ENCODE assay signal across 24 cellular contexts in the genomic region with DNA sequence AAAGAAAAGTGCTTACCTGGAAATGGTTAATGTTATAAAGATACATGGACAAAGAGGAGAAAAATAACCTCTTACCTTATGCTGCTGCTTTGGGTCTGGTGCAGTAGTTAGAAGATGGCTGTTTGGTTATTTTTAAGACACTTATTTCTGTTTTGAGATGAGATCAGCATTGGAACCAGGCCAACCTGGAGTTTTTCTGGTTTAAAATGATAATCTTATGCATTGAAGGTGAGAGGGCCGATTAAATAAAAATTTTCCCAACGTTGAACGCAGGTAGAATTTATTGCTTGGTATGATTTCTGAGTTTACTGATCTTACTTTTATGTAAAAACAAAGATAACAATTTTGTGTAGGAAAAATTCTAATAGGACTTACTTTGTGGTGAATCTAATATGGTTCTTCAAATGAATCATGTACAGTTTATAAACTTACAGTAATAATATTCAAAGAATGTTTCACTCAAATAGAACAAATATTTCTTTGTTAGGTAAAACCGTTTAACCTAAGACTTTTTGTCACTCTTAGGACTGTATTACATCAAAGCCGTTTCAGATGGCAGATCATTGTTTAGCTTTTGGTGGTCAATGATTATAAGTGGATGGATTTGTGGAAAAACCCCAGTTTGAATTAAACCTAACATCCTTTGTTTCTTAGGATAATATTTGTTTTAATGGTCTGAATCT. TPM values are rescaled to one million over a fixed set of nuclear protein-coding genes. Genes with fewer than 3 reads are reported as not detected.
A peak's percentile ranks its signal among the peaks of the same experiment; 100 is the strongest.
DNase-seq lines count a peak whose midpoint lies in the region; ATAC-seq and TF ChIP-seq lines count a peak whose summit lies in the region.
"Had no signal": no experiment of that assay in that cellular context is flagged by ENCODE, and none has a peak within 500 bp of the region (broad histone marks: within the 10 kb centered on the region; RNA-seq: fewer than 3 reads in every experiment).

No MANE protein-coding gene starts in this region.

- no peak overlapping the region for H3K4me3 ChIP-seq in astrocyte of the spinal cord (ENCODE audit: low read depth, low read length)
- H3K4me3 ChIP-seq: SJSA1 had no signal

- peaks cover 6% of the 10 kb centered on the region for H3K9me3 Mint-ChIP-seq in activated T-helper 1 cell treated with anti-CD3 and anti-CD28 coated beads, Interleukin-12 subunit alpha, Interleukin-12 subunit beta, Interleukin-2, Interleukin-4 antibody, amounts not matched to agents 30 ng/mL and 10 ng/mL and 1 ng/mL, durations not matched to agents 14 hours and 24 hours and 36 hours
- no peaks in the 10 kb centered on the region for H3K9me3 Mint-ChIP-seq in activated T-helper 2 cell treated with anti-CD3 and anti-CD28 coated beads, Interferon-gamma antibody, Interleukin-2, Interleukin-4, amounts not matched to agents 10 μg/mL and 5 μg/mL and 100 μg/mL, durations not matched to agents 14 hours and 24 hours and 36 hours
- H3K9me3 Mint-ChIP-seq: effector memory CD8-positive, alpha-beta T cell had no signal

- intact Hi-C loops in activated T-helper 1 cell treated with anti-CD3 and anti-CD28 coated beads, Interleukin-12 subunit alpha, Interleukin-12 subunit beta, Interleukin-2, Interleukin-4 antibody, amounts not matched to agents 30 ng/mL and 10 ng/mL and 1 ng/mL, durations not matched to agents 14 hours and 24 hours and 36 hours (cut with micrococcal nuclease): no loop called here
- intact Hi-C loops in activated T-helper 2 cell treated with anti-CD3 and anti-CD28 coated beads, Interferon-gamma antibody, Interleukin-2, Interleukin-4, amounts not matched to agents 10 μg/mL and 5 μg/mL and 100 μg/mL, durations not matched to agents 14 hours and 24 hours and 36 hours (cut with micrococcal nuclease): no loop called here

- DNase-seq in ACHN (peak; percentile 54), HCEC 1CT (peak; percentile 26), astrocyte of the spinal cord (ENCODE audit: low read depth, low spot score) (peak; percentile 42), glomerular visceral epithelial cell (ENCODE audit: extremely low spot score) (peak; percentile 18), G401 (ENCODE audit: low spot score) (no peak)
- DNase-seq in activated T-helper 1 cell treated with anti-CD3 and anti-CD28 coated beads, Interleukin-12 subunit alpha, Interleukin-12 subunit beta, Interleukin-2, Interleukin-4 antibody, amounts not matched to agents 30 ng/mL and 10 ng/mL and 1 ng/mL, durations not matched to agents 14 hours and 24 hours and 36 hours (ENCODE audit: low spot score): no peak
- DNase-seq in activated T-helper 2 cell treated with anti-CD3 and anti-CD28 coated beads, Interferon-gamma antibody, Interleukin-2, Interleukin-4, amounts not matched to agents 10 μg/mL and 5 μg/mL and 100 μg/mL, durations not matched to agents 14 hours and 24 hours and 36 hours (ENCODE audit: low spot score): no peak
- DNase-seq: activated CD4-positive, alpha-beta T cell treated with anti-CD3 and anti-CD28 coated beads for 48 hours; activated CD8-positive, alpha-beta memory T cell treated with anti-CD3 and anti-CD28 coated beads, Interleukin-2, amount 10 ng/mL, durations not matched to agents 7 days and 5 days; aorta; C1 segment of cervical spinal cord; effector memory CD8-positive, alpha-beta T cell; GDM1; head of caudate nucleus; MV-4-11; NCI-H187; NCI-H2227 treated with DMSO at 0.1 percent for 48 hours; NCI-H774; PC-3; posterior cingulate gyrus; T-helper 17 cell had no signal

- TF ChIP-seq CTCF in astrocyte of the spinal cord (IDR thresholded peaks at IDR 0.05; ENCODE audit: low read depth, low read length): no peak

- H3K4me3 Mint-ChIP-seq in activated T-helper 1 cell treated with anti-CD3 and anti-CD28 coated beads, Interleukin-12 subunit alpha, Interleukin-12 subunit beta, Interleukin-2, Interleukin-4 antibody, amounts not matched to agents 30 ng/mL and 10 ng/mL and 1 ng/mL, durations not matched to agents 14 hours and 24 hours and 36 hours: no peak overlapping the region
- H3K4me3 Mint-ChIP-seq in activated T-helper 2 cell treated with anti-CD3 and anti-CD28 coated beads, Interferon-gamma antibody, Interleukin-2, Interleukin-4, amounts not matched to agents 10 μg/mL and 5 μg/mL and 100 μg/mL, durations not matched to agents 14 hours and 24 hours and 36 hours (ENCODE audit: low read depth): no peak overlapping the region
- H3K4me3 Mint-ChIP-seq: activated CD8-positive, alpha-beta memory T cell treated with anti-CD3 and anti-CD28 coated beads, Interleukin-2, amount 10 ng/mL, durations not matched to agents 7 days and 5 days; effector memory CD8-positive, alpha-beta T cell; T-helper 17 cell had no signal

- H3K4me1 Mint-ChIP-seq in activated T-helper 1 cell treated with anti-CD3 and anti-CD28 coated beads, Interleukin-12 subunit alpha, Interleukin-12 subunit beta, Interleukin-2, Interleukin-4 antibody, amounts not matched to agents 30 ng/mL and 10 ng/mL and 1 ng/mL, durations not matched to agents 14 hours and 24 hours and 36 hours (ENCODE audit: low read depth): no peaks in the 10 kb centered on the region
- H3K4me1 Mint-ChIP-seq in activated T-helper 2 cell treated with anti-CD3 and anti-CD28 coated beads, Interferon-gamma antibody, Interleukin-2, Interleukin-4, amounts not matched to agents 10 μg/mL and 5 μg/mL and 100 μg/mL, durations not matched to agents 14 hours and 24 hours and 36 hours (ENCODE audit: low read depth): peaks cover 10% of the 10 kb centered on the region
- H3K4me1 Mint-ChIP-seq: activated CD8-positive, alpha-beta memory T cell treated with anti-CD3 and anti-CD28 coated beads, Interleukin-2, amount 10 ng/mL, durations not matched to agents 7 days and 5 days; T-helper 17 cell had no signal

- no peak overlapping the region for H3K27ac Mint-ChIP-seq in activated T-helper 1 cell treated with anti-CD3 and anti-CD28 coated beads, Interleukin-12 subunit alpha, Interleukin-12 subunit beta, Interleukin-2, Interleukin-4 antibody, amounts not matched to agents 30 ng/mL and 10 ng/mL and 1 ng/mL, durations not matched to agents 14 hours and 24 hours and 36 hours
- no peak overlapping the region for H3K27ac Mint-ChIP-seq in activated T-helper 2 cell treated with anti-CD3 and anti-CD28 coated beads, Interferon-gamma antibody, Interleukin-2, Interleukin-4, amounts not matched to agents 10 μg/mL and 5 μg/mL and 100 μg/mL, durations not matched to agents 14 hours and 24 hours and 36 hours
- H3K27ac Mint-ChIP-seq: activated CD8-positive, alpha-beta memory T cell treated with anti-CD3 and anti-CD28 coated beads, Interleukin-2, amount 10 ng/mL, durations not matched to agents 7 days and 5 days; activated naive CD4-positive, alpha-beta T cell treated with anti-CD3 and anti-CD28 coated beads, Interleukin-2, amount 50 U/mL, for 72 hours; effector memory CD8-positive, alpha-beta T cell; T-helper 17 cell had no signal

- H3K36me3 Mint-ChIP-seq in activated T-helper 1 cell treated with anti-CD3 and anti-CD28 coated beads, Interleukin-12 subunit alpha, Interleukin-12 subunit beta, Interleukin-2, Interleukin-4 antibody, amounts not matched to agents 30 ng/mL and 10 ng/mL and 1 ng/mL, durations not matched to agents 14 hours and 24 hours and 36 hours (ENCODE audit: low read depth): peaks cover 1% of the 10 kb centered on the region
- no peaks in the 10 kb centered on the region for H3K36me3 Mint-ChIP-seq in activated T-helper 2 cell treated with anti-CD3 and anti-CD28 coated beads, Interferon-gamma antibody, Interleukin-2, Interleukin-4, amounts not matched to agents 10 μg/mL and 5 μg/mL and 100 μg/mL, durations not matched to agents 14 hours and 24 hours and 36 hours (ENCODE audit: low read depth)
- H3K36me3 Mint-ChIP-seq: activated CD8-positive, alpha-beta memory T cell treated with anti-CD3 and anti-CD28 coated beads, Interleukin-2, amount 10 ng/mL, durations not matched to agents 7 days and 5 days had no signal

- in situ Hi-C loops in ACHN (cut with HindIII; ENCODE audit: low pct_ligation_motif_present, low pct_unique_long_range_greater_than_20kb, low sequenced_read_pairs) (no loop called here), astrocyte of the spinal cord (cut with HindIII; ENCODE audit: low sequenced_read_pairs) (no loop called here), G401 (cut with HindIII; ENCODE audit: low sequenced_read_pairs) (no loop called here)

- ATAC-seq in GM18502 (IDR thresholded peaks at IDR 0.05; ENCODE audit: poor library complexity, unreplicated experiment): no peak
- ATAC-seq: activated CD8-positive, alpha-beta memory T cell treated with anti-CD3 and anti-CD28 coated beads, Interleukin-2, amount 10 ng/mL, durations not matched to agents 7 days and 5 days; activated naive CD4-positive, alpha-beta T cell treated with anti-CD3 and anti-CD28 coated beads, Interleukin-2, amount 50 U/mL, for 72 hours; effector memory CD8-positive, alpha-beta T cell; T-helper 17 cell had no signal

- no peaks in the 10 kb centered on the region for H3K27me3 Mint-ChIP-seq in activated T-helper 1 cell treated with anti-CD3 and anti-CD28 coated beads, Interleukin-12 subunit alpha, Interleukin-12 subunit beta, Interleukin-2, Interleukin-4 antibody, amounts not matched to agents 30 ng/mL and 10 ng/mL and 1 ng/mL, durations not matched to agents 14 hours and 24 hours and 36 hours (ENCODE audit: insufficient read depth)
- H3K27me3 Mint-ChIP-seq in activated T-helper 2 cell treated with anti-CD3 and anti-CD28 coated beads, Interferon-gamma antibody, Interleukin-2, Interleukin-4, amounts not matched to agents 10 μg/mL and 5 μg/mL and 100 μg/mL, durations not matched to agents 14 hours and 24 hours and 36 hours (ENCODE audit: low read depth): no peaks in the 10 kb centered on the region
- H3K27me3 Mint-ChIP-seq: activated CD8-positive, alpha-beta memory T cell treated with anti-CD3 and anti-CD28 coated beads, Interleukin-2, amount 10 ng/mL, durations not matched to agents 7 days and 5 days; effector memory CD8-positive, alpha-beta T cell; T-helper 17 cell had no signal

RNA-seq across cellular contexts. Expression of a gene that starts 14.9 kb away (rescaled TPM):
- 11.8 and 13.9 TPM in 2 replicates for total RNA-seq in activated T-helper 1 cell treated with anti-CD3 and anti-CD28 coated beads, Interleukin-12 subunit alpha, Interleukin-12 subunit beta, Interleukin-2, Interleukin-4 antibody, amounts not matched to agents 30 ng/mL and 10 ng/mL and 1 ng/mL, durations not matched to agents 14 hours and 24 hours and 36 hours
- total RNA-seq in G401 (2014; rRNA removed; shearing (Covaris generic)): not detected in 2 replicates
- 6.3 and 7.5 TPM in 2 replicates for total RNA-seq in activated T-helper 2 cell treated with anti-CD3 and anti-CD28 coated beads, Interferon-gamma antibody, Interleukin-2, Interleukin-4, amounts not matched to agents 10 μg/mL and 5 μg/mL and 100 μg/mL, durations not matched to agents 14 hours and 24 hours and 36 hours

Comparison
In these comparisons a context has a peak if more than half of its experiments do, and no peak if none do; other contexts are left out.
1. DNase-seq: peak in ACHN (single experiment), HCEC 1CT (single experiment), astrocyte of the spinal cord (single experiment) and glomerular visceral epithelial cell (single experiment); none in activated T-helper 1 cell treated with anti-CD3 and anti-CD28 coated beads, Interleukin-12 subunit alpha, Interleukin-12 subunit beta, Interleukin-2, Interleukin-4 antibody, amounts not matched to agents 30 ng/mL and 10 ng/mL and 1 ng/mL, durations not matched to agents 14 hours and 24 hours and 36 hours (single experiment), G401 (single experiment) and activated T-helper 2 cell treated with anti-CD3 and anti-CD28 coated beads, Interferon-gamma antibody, Interleukin-2, Interleukin-4, amounts not matched to agents 10 μg/mL and 5 μg/mL and 100 μg/mL, durations not matched to agents 14 hours and 24 hours and 36 hours (single experiment).